In genomic region chr12:5101686-5102085, GRCh38 we compare ENCODE assay signal across 1 cellular context.
TF ChIP-seq lines count a peak whose summit lies in the region.

No MANE protein-coding gene starts in this region.

TF ChIP-seq in IMR-90, 13 proteins besides CTCF, POLR2A, EP300 and RAD21 (continued from another document):
- TF ChIP-seq USF2 (IDR thresholded peaks at IDR 0.05; ENCODE audit: low read depth, low read length) (no peak), BHLHE40 (IDR thresholded peaks at IDR 0.05; ENCODE audit: low read depth, low read length) (no peak), FOS (IDR thresholded peaks at IDR 0.05; ENCODE audit: low read depth, low read length) (no peak)
